ENCODE assay signal across 1 cellular context in the genomic region with DNA sequence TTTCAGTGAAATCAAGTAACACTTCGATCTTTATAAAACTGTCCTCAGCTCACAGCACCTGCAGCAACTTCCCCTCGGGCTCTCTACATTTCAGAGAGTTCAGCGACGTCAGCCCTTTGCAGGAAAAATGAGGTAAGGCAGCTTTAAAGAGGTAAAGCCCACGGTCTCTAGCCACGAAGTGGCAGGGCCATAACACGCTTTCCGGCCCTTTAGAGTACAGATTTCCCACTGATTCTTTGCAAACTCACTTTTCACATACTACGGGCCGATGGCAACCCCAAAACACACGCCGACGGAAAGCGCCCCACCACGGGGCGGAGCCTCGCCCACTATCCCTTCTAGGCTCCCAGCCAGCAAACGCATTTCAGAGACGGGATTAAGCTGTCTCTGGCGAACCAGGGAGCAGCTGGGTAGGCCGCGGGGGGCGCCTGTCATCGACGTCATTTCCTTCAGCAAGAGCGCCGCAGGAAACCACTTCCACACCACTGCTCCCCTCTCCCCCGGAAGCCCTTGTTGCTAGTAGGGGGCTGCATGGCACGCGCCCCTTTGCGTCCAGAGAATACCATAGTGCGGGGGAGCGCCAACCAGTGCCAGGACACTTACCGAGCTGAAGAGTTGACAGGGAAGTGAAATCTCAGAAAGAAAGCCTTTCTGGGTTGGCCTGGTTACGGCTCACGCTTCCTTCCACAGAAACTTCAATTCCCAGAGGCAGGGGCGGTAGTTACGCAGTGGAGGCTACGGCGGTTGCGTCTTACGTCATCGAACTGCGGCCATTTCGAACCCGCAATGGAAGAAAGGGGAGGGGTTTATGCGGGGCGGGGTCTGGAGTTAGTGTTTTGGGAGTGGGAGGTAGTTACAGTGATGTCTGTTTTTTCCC.
TF ChIP-seq lines count a peak whose summit lies in the region.

A gene with protein sequence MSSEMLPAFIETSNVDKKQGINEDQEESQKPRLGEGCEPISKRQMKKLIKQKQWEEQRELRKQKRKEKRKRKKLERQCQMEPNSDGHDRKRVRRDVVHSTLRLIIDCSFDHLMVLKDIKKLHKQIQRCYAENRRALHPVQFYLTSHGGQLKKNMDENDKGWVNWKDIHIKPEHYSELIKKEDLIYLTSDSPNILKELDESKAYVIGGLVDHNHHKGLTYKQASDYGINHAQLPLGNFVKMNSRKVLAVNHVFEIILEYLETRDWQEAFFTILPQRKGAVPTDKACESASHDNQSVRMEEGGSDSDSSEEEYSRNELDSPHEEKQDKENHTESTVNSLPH (minus strand): TSS at position 730 of the 877 bp plus-strand sequence. CDS start 4,701 bp downstream, outside the sequence.

TF ChIP-seq in GM12878, 131 proteins besides CTCF, POLR2A, EP300 and RAD21 (continued from another document and continues in another):
- TF ChIP-seq, protein P1, sequence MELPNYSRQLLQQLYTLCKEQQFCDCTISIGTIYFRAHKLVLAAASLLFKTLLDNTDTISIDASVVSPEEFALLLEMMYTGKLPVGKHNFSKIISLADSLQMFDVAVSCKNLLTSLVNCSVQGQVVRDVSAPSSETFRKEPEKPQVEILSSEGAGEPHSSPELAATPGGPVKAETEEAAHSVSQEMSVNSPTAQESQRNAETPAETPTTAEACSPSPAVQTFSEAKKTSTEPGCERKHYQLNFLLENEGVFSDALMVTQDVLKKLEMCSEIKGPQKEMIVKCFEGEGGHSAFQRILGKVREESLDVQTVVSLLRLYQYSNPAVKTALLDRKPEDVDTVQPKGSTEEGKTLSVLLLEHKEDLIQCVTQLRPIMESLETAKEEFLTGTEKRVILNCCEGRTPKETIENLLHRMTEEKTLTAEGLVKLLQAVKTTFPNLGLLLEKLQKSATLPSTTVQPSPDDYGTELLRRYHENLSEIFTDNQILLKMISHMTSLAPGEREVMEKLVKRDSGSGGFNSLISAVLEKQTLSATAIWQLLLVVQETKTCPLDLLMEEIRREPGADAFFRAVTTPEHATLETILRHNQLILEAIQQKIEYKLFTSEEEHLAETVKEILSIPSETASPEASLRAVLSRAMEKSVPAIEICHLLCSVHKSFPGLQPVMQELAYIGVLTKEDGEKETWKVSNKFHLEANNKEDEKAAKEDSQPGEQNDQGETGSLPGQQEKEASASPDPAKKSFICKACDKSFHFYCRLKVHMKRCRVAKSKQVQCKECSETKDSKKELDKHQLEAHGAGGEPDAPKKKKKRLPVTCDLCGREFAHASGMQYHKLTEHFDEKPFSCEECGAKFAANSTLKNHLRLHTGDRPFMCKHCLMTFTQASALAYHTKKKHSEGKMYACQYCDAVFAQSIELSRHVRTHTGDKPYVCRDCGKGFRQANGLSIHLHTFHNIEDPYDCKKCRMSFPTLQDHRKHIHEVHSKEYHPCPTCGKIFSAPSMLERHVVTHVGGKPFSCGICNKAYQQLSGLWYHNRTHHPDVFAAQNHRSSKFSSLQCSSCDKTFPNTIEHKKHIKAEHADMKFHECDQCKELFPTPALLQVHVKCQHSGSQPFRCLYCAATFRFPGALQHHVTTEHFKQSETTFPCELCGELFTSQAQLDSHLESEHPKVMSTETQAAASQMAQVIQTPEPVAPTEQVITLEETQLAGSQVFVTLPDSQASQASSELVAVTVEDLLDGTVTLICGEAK (IDR thresholded peaks at IDR 0.05; ENCODE audit: borderline replicate concordance) = peak; percentile 97
- TF ChIP-seq EZH2 (IDR thresholded peaks at IDR 0.05; ENCODE audit: borderline replicate concordance, control insufficient read depth, low read depth, low read length) = no peak
- peak; percentile 53 for TF ChIP-seq DPF2 (IDR thresholded peaks at IDR 0.05)
- TF ChIP-seq CREB1 (IDR thresholded peaks at IDR 0.05; ENCODE audit: low read depth) = peak; percentile 96
- peak; percentile 79 for TF ChIP-seq POLR2AphosphoS5 (IDR thresholded peaks at IDR 0.05; ENCODE audit: low read length)
- TF ChIP-seq NR2F1 (conservative IDR thresholded peaks at IDR 0.05) = peak; percentile 75; the same call in 1 of the 2 replicates
- peak; percentile 28; the same call in 1 of the 2 replicates for TF ChIP-seq RFX5 (IDR thresholded peaks at IDR 0.05; ENCODE audit: low read depth, low read length)
- no peak for TF ChIP-seq TBL1XR1 (IDR thresholded peaks at IDR 0.05; ENCODE audit: low read depth, low read length)
- TF ChIP-seq TCF3 (IDR thresholded peaks at IDR 0.05; ENCODE audit: borderline replicate concordance, insufficient read depth, low read depth, low read length) = peak; percentile 73; the same call in 1 of the 2 replicates
- peak; percentile 63 to 90; a peak in 3 of 4 replicates for TF ChIP-seq BHLHE40 (IDR thresholded peaks at IDR 0.05; ENCODE audit: borderline replicate concordance in 1 of 2, low read depth in 2 of 2, low read length in 1 of 2)
- TF ChIP-seq GABPA (IDR thresholded peaks at IDR 0.05; ENCODE audit: low read depth) = peak; percentile 97
- TF ChIP-seq, protein P2, sequence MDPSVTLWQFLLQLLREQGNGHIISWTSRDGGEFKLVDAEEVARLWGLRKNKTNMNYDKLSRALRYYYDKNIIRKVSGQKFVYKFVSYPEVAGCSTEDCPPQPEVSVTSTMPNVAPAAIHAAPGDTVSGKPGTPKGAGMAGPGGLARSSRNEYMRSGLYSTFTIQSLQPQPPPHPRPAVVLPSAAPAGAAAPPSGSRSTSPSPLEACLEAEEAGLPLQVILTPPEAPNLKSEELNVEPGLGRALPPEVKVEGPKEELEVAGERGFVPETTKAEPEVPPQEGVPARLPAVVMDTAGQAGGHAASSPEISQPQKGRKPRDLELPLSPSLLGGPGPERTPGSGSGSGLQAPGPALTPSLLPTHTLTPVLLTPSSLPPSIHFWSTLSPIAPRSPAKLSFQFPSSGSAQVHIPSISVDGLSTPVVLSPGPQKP (IDR thresholded peaks at IDR 0.05; ENCODE audit: low read depth, low read length) = no peak; the same call in 1 of the 2 replicates
- peak; percentile 42 to 74; a peak in 3 of 4 replicates for TF ChIP-seq SRF (IDR thresholded peaks at IDR 0.05; ENCODE audit: low read depth in 2 of 2, low read length in 2 of 2)
- TF ChIP-seq, protein P3, sequence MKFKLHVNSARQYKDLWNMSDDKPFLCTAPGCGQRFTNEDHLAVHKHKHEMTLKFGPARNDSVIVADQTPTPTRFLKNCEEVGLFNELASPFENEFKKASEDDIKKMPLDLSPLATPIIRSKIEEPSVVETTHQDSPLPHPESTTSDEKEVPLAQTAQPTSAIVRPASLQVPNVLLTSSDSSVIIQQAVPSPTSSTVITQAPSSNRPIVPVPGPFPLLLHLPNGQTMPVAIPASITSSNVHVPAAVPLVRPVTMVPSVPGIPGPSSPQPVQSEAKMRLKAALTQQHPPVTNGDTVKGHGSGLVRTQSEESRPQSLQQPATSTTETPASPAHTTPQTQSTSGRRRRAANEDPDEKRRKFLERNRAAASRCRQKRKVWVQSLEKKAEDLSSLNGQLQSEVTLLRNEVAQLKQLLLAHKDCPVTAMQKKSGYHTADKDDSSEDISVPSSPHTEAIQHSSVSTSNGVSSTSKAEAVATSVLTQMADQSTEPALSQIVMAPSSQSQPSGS (IDR thresholded peaks at IDR 0.05; ENCODE audit: low read length) = peak; percentile 31; the same call in 1 of the 2 replicates
- TF ChIP-seq SP1 (IDR thresholded peaks at IDR 0.05; ENCODE audit: low read depth, low read length) = peak; percentile 65
- no peak for TF ChIP-seq KAT2A (conservative IDR thresholded peaks at IDR 0.05; ENCODE audit: control insufficient read depth, low read depth, low read length)
- TF ChIP-seq FOXM1 (IDR thresholded peaks at IDR 0.05; ENCODE audit: low read depth, low read length) = peak; percentile 61; the same call in 1 of the 2 replicates
- TF ChIP-seq PML (IDR thresholded peaks at IDR 0.05; ENCODE audit: low read length) = peak; percentile 74
- TF ChIP-seq, protein P4, sequence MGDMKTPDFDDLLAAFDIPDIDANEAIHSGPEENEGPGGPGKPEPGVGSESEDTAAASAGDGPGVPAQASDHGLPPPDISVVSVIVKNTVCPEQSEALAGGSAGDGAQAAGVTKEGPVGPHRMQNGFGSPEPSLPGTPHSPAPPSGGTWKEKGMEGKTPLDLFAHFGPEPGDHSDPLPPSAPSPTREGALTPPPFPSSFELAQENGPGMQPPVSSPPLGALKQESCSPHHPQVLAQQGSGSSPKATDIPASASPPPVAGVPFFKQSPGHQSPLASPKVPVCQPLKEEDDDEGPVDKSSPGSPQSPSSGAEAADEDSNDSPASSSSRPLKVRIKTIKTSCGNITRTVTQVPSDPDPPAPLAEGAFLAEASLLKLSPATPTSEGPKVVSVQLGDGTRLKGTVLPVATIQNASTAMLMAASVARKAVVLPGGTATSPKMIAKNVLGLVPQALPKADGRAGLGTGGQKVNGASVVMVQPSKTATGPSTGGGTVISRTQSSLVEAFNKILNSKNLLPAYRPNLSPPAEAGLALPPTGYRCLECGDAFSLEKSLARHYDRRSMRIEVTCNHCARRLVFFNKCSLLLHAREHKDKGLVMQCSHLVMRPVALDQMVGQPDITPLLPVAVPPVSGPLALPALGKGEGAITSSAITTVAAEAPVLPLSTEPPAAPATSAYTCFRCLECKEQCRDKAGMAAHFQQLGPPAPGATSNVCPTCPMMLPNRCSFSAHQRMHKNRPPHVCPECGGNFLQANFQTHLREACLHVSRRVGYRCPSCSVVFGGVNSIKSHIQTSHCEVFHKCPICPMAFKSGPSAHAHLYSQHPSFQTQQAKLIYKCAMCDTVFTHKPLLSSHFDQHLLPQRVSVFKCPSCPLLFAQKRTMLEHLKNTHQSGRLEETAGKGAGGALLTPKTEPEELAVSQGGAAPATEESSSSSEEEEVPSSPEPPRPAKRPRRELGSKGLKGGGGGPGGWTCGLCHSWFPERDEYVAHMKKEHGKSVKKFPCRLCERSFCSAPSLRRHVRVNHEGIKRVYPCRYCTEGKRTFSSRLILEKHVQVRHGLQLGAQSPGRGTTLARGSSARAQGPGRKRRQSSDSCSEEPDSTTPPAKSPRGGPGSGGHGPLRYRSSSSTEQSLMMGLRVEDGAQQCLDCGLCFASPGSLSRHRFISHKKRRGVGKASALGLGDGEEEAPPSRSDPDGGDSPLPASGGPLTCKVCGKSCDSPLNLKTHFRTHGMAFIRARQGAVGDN (IDR thresholded peaks at IDR 0.05) = 0 out of 2 replicates have a peak, but pooled peaks have one; percentile 65
- TF ChIP-seq SIX5 (IDR thresholded peaks at IDR 0.05; ENCODE audit: low read depth, low read length, severe bottlenecking) = peak; percentile 81
- TF ChIP-seq NRF1 (conservative IDR thresholded peaks at IDR 0.05; ENCODE audit: low read depth, low read length) = no peak
- peak; percentile 85; the same call in 1 of the 2 replicates for TF ChIP-seq SIN3A (IDR thresholded peaks at IDR 0.05; ENCODE audit: low read depth, low read length)
- TF ChIP-seq PAX8 (IDR thresholded peaks at IDR 0.05) = no peak
- TF ChIP-seq CHD2 (IDR thresholded peaks at IDR 0.05; ENCODE audit: borderline replicate concordance, low read depth, low read length) = no peak
- peak; percentile 65 for TF ChIP-seq MEF2B (IDR thresholded peaks at IDR 0.05; ENCODE audit: partially characterized antibody, poor library complexity, severe bottlenecking)
- no peak for TF ChIP-seq NR2C2 (IDR thresholded peaks at IDR 0.05; ENCODE audit: borderline replicate concordance, control insufficient read depth, insufficient read length, low read depth)
- TF ChIP-seq MTA2 (IDR thresholded peaks at IDR 0.05; ENCODE audit: low read depth) = peak; percentile 72
- peak; percentile 77 for TF ChIP-seq TARDBP (IDR thresholded peaks at IDR 0.05; ENCODE audit: borderline replicate concordance)
- TF ChIP-seq, protein P5, sequence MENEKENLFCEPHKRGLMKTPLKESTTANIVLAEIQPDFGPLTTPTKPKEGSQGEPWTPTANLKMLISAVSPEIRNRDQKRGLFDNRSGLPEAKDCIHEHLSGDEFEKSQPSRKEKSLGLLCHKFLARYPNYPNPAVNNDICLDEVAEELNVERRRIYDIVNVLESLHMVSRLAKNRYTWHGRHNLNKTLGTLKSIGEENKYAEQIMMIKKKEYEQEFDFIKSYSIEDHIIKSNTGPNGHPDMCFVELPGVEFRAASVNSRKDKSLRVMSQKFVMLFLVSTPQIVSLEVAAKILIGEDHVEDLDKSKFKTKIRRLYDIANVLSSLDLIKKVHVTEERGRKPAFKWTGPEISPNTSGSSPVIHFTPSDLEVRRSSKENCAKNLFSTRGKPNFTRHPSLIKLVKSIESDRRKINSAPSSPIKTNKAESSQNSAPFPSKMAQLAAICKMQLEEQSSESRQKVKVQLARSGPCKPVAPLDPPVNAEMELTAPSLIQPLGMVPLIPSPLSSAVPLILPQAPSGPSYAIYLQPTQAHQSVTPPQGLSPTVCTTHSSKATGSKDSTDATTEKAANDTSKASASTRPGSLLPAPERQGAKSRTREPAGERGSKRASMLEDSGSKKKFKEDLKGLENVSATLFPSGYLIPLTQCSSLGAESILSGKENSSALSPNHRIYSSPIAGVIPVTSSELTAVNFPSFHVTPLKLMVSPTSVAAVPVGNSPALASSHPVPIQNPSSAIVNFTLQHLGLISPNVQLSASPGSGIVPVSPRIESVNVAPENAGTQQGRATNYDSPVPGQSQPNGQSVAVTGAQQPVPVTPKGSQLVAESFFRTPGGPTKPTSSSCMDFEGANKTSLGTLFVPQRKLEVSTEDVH (IDR thresholded peaks at IDR 0.05; ENCODE audit: low read depth, partially characterized antibody) = peak; percentile 90
- TF ChIP-seq, protein P6, sequence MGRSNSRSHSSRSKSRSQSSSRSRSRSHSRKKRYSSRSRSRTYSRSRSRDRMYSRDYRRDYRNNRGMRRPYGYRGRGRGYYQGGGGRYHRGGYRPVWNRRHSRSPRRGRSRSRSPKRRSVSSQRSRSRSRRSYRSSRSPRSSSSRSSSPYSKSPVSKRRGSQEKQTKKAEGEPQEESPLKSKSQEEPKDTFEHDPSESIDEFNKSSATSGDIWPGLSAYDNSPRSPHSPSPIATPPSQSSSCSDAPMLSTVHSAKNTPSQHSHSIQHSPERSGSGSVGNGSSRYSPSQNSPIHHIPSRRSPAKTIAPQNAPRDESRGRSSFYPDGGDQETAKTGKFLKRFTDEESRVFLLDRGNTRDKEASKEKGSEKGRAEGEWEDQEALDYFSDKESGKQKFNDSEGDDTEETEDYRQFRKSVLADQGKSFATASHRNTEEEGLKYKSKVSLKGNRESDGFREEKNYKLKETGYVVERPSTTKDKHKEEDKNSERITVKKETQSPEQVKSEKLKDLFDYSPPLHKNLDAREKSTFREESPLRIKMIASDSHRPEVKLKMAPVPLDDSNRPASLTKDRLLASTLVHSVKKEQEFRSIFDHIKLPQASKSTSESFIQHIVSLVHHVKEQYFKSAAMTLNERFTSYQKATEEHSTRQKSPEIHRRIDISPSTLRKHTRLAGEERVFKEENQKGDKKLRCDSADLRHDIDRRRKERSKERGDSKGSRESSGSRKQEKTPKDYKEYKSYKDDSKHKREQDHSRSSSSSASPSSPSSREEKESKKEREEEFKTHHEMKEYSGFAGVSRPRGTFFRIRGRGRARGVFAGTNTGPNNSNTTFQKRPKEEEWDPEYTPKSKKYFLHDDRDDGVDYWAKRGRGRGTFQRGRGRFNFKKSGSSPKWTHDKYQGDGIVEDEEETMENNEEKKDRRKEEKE (IDR thresholded peaks at IDR 0.05) = no peak
- no peak for TF ChIP-seq FOXK2 (IDR thresholded peaks at IDR 0.05)
- TF ChIP-seq ZNF274 (IDR thresholded peaks at IDR 0.05; ENCODE audit: insufficient read depth, insufficient read length) = no peak
- peak; percentile 86 for TF ChIP-seq RUNX3 (IDR thresholded peaks at IDR 0.05; ENCODE audit: low read length)
- peak; percentile 38 for TF ChIP-seq MYC (IDR thresholded peaks at IDR 0.05; ENCODE audit: insufficient read depth, insufficient read length, insufficient replicate concordance, low read length, severe bottlenecking)
- TF ChIP-seq KLF5 (IDR thresholded peaks at IDR 0.05; ENCODE audit: partially characterized antibody) = peak; percentile 82
- peak; percentile 58; the same call in 1 of the 2 replicates for TF ChIP-seq TCF12 (IDR thresholded peaks at IDR 0.05; ENCODE audit: low read depth, low read length)
